In the genomic region with DNA sequence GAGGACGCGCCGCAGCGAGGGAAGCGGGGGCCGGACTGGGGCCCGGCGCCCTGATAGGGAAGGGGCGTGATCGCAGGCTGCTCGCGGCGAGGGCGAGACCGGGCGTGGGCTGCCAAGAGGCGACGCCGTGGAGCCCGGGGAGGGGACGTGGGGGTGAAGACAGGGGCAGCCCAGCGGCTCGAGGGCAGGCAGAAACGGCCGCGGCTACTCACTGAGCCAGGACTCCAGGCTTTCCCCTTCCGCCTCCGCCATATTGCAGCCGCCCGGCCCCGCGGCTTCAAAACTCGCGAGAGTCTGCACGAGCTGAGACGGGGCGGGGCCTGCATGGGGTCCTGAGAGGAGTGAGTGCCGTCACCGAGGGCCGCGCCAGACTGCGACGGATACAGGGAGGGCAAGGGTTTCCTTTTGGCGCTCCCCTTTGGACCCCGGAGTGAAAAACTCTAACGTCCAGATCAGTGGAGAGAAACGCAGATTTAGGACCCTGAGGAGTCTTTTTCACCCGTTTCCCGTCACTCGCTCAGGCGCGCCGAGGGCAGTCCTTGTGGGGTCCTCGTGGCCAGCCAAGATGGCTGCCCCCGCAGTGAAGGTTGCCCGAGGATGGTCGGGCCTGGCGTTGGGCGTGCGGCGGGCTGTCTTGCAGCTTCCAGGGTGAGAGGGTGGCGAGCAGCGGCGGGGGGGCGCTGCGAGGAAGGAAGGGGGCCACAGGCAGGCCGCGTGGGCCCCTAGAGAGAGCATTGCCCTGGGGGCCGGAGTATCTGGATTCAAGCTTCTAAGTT, we compare ENCODE assay signal across 1 cellular context.
A peak's percentile ranks its signal among the peaks of the same experiment; 100 is the strongest.
TF ChIP-seq lines count a peak whose summit lies in the region.

A gene with protein sequence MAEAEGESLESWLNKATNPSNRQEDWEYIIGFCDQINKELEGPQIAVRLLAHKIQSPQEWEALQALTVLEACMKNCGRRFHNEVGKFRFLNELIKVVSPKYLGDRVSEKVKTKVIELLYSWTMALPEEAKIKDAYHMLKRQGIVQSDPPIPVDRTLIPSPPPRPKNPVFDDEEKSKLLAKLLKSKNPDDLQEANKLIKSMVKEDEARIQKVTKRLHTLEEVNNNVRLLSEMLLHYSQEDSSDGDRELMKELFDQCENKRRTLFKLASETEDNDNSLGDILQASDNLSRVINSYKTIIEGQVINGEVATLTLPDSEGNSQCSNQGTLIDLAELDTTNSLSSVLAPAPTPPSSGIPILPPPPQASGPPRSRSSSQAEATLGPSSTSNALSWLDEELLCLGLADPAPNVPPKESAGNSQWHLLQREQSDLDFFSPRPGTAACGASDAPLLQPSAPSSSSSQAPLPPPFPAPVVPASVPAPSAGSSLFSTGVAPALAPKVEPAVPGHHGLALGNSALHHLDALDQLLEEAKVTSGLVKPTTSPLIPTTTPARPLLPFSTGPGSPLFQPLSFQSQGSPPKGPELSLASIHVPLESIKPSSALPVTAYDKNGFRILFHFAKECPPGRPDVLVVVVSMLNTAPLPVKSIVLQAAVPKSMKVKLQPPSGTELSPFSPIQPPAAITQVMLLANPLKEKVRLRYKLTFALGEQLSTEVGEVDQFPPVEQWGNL (minus strand): TSS at position 271 of the 776 bp plus-strand sequence. CDS start 19 bp downstream, at position 252.
MRPS7 (plus strand) TSS at position 544 of the 776 bp plus-strand sequence; CDS start at position 566, 22 bp downstream.

TF ChIP-seq in K562, 482 proteins besides CTCF, POLR2A, EP300 and RAD21 (continued from another document and continues in another):
- TF ChIP-seq ATF1 (CRISPR knock-in tag; IDR thresholded peaks at IDR 0.05) = 0 out of 2 replicates have a peak, but pooled peaks have one; percentile 54
- peak; percentile 92 for TF ChIP-seq ATF1 (tag; IDR thresholded peaks at IDR 0.05)
- TF ChIP-seq, protein P1, sequence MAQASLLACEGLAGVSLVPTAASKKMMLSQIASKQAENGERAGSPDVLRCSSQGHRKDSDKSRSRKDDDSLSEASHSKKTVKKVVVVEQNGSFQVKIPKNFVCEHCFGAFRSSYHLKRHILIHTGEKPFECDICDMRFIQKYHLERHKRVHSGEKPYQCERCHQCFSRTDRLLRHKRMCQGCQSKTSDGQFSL (CRISPR knock-in tag; IDR thresholded peaks at IDR 0.05) = peak; percentile 81
- TF ChIP-seq, protein P1 (tag; IDR thresholded peaks at IDR 0.05) = no peak
- peak; percentile 96 for TF ChIP-seq NFE2 (IDR thresholded peaks at IDR 0.05; ENCODE audit: low read depth)
- TF ChIP-seq TAL1 (IDR thresholded peaks at IDR 0.05) = peak; percentile 48; the same call in 1 of the 2 replicates
- TF ChIP-seq TFAM (CRISPR knock-in tag; conservative IDR thresholded peaks at IDR 0.05) = no peak
- TF ChIP-seq RBM22 (IDR thresholded peaks at IDR 0.05; ENCODE audit: low read depth, low read length, poor library complexity, severe bottlenecking) = no peak
- TF ChIP-seq ZNF668 (CRISPR knock-in tag; IDR thresholded peaks at IDR 0.05) = no peak
- peak; percentile 64 for TF ChIP-seq HDAC2 (IDR thresholded peaks at IDR 0.05)
- TF ChIP-seq PML (IDR thresholded peaks at IDR 0.05; ENCODE audit: low read length) = peak; percentile 57; the same call in 1 of the 2 replicates
- TF ChIP-seq PHF8 (IDR thresholded peaks at IDR 0.05; ENCODE audit: borderline replicate concordance, low read length) = peak; percentile 87
- TF ChIP-seq MBD1 (CRISPR knock-in tag; IDR thresholded peaks at IDR 0.05) = no peak
- peak; percentile 45; the same call in 1 of the 2 replicates for TF ChIP-seq ZNF143 (CRISPR knock-in tag; IDR thresholded peaks at IDR 0.05)
- no peak for TF ChIP-seq SAFB2 (IDR thresholded peaks at IDR 0.05; ENCODE audit: borderline replicate concordance, low read depth, low read length, severe bottlenecking)
- no peak for TF ChIP-seq BDP1 (IDR thresholded peaks at IDR 0.05; ENCODE audit: insufficient read depth, insufficient read length)
- TF ChIP-seq, protein P2, sequence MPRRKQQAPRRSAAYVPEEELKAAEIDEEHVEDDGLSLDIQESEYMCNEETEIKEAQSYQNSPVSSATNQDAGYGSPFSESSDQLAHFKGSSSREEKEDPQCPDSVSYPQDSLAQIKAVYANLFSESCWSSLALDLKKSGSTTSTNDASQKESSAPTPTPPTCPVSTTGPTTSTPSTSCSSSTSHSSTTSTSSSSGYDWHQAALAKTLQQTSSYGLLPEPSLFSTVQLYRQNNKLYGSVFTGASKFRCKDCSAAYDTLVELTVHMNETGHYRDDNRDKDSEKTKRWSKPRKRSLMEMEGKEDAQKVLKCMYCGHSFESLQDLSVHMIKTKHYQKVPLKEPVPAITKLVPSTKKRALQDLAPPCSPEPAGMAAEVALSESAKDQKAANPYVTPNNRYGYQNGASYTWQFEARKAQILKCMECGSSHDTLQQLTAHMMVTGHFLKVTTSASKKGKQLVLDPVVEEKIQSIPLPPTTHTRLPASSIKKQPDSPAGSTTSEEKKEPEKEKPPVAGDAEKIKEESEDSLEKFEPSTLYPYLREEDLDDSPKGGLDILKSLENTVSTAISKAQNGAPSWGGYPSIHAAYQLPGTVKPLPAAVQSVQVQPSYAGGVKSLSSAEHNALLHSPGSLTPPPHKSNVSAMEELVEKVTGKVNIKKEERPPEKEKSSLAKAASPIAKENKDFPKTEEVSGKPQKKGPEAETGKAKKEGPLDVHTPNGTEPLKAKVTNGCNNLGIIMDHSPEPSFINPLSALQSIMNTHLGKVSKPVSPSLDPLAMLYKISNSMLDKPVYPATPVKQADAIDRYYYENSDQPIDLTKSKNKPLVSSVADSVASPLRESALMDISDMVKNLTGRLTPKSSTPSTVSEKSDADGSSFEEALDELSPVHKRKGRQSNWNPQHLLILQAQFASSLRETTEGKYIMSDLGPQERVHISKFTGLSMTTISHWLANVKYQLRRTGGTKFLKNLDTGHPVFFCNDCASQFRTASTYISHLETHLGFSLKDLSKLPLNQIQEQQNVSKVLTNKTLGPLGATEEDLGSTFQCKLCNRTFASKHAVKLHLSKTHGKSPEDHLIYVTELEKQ (CRISPR knock-in tag; IDR thresholded peaks at IDR 0.05) = peak; percentile 58; the same call in 1 of the 2 replicates
- peak; percentile 52; the same call in 1 of the 2 replicates for TF ChIP-seq ZNF707 (CRISPR knock-in tag; conservative IDR thresholded peaks at IDR 0.05)
- TF ChIP-seq TBP (optimal IDR thresholded peaks at IDR 0.05; ENCODE audit: low read depth, low read length) = peak; percentile 87
- TF ChIP-seq FOXA1 (IDR thresholded peaks at IDR 0.05; ENCODE audit: borderline replicate concordance) = no peak
- TF ChIP-seq, protein P3, sequence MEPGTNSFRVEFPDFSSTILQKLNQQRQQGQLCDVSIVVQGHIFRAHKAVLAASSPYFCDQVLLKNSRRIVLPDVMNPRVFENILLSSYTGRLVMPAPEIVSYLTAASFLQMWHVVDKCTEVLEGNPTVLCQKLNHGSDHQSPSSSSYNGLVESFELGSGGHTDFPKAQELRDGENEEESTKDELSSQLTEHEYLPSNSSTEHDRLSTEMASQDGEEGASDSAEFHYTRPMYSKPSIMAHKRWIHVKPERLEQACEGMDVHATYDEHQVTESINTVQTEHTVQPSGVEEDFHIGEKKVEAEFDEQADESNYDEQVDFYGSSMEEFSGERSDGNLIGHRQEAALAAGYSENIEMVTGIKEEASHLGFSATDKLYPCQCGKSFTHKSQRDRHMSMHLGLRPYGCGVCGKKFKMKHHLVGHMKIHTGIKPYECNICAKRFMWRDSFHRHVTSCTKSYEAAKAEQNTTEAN (CRISPR knock-in tag; IDR thresholded peaks at IDR 0.05) = no peak
- peak; percentile 42; the same call in 1 of the 2 replicates for TF ChIP-seq ZBTB12 (CRISPR knock-in tag; IDR thresholded peaks at IDR 0.05)
- no peak for TF ChIP-seq ZNF217 (CRISPR knock-in tag; IDR thresholded peaks at IDR 0.05)
- no peak for TF ChIP-seq STAG1 (CRISPR knock-in tag; IDR thresholded peaks at IDR 0.05; ENCODE audit: borderline replicate concordance)
- no peak for TF ChIP-seq ZNF354B (CRISPR knock-in tag; IDR thresholded peaks at IDR 0.05)
- TF ChIP-seq RBM15 (IDR thresholded peaks at IDR 0.05; ENCODE audit: insufficient read depth, low read length) = no peak
- TF ChIP-seq, protein P4, sequence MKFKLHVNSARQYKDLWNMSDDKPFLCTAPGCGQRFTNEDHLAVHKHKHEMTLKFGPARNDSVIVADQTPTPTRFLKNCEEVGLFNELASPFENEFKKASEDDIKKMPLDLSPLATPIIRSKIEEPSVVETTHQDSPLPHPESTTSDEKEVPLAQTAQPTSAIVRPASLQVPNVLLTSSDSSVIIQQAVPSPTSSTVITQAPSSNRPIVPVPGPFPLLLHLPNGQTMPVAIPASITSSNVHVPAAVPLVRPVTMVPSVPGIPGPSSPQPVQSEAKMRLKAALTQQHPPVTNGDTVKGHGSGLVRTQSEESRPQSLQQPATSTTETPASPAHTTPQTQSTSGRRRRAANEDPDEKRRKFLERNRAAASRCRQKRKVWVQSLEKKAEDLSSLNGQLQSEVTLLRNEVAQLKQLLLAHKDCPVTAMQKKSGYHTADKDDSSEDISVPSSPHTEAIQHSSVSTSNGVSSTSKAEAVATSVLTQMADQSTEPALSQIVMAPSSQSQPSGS (CRISPR knock-in tag; IDR thresholded peaks at IDR 0.05) = peak; percentile 37; the same call in 1 of the 2 replicates
- TF ChIP-seq NR1H2 (CRISPR knock-in tag; IDR thresholded peaks at IDR 0.05) = no peak
- no peak for TF ChIP-seq SPI1 (IDR thresholded peaks at IDR 0.05; ENCODE audit: borderline replicate concordance, low read depth, low read length)
- TF ChIP-seq, protein P5, sequence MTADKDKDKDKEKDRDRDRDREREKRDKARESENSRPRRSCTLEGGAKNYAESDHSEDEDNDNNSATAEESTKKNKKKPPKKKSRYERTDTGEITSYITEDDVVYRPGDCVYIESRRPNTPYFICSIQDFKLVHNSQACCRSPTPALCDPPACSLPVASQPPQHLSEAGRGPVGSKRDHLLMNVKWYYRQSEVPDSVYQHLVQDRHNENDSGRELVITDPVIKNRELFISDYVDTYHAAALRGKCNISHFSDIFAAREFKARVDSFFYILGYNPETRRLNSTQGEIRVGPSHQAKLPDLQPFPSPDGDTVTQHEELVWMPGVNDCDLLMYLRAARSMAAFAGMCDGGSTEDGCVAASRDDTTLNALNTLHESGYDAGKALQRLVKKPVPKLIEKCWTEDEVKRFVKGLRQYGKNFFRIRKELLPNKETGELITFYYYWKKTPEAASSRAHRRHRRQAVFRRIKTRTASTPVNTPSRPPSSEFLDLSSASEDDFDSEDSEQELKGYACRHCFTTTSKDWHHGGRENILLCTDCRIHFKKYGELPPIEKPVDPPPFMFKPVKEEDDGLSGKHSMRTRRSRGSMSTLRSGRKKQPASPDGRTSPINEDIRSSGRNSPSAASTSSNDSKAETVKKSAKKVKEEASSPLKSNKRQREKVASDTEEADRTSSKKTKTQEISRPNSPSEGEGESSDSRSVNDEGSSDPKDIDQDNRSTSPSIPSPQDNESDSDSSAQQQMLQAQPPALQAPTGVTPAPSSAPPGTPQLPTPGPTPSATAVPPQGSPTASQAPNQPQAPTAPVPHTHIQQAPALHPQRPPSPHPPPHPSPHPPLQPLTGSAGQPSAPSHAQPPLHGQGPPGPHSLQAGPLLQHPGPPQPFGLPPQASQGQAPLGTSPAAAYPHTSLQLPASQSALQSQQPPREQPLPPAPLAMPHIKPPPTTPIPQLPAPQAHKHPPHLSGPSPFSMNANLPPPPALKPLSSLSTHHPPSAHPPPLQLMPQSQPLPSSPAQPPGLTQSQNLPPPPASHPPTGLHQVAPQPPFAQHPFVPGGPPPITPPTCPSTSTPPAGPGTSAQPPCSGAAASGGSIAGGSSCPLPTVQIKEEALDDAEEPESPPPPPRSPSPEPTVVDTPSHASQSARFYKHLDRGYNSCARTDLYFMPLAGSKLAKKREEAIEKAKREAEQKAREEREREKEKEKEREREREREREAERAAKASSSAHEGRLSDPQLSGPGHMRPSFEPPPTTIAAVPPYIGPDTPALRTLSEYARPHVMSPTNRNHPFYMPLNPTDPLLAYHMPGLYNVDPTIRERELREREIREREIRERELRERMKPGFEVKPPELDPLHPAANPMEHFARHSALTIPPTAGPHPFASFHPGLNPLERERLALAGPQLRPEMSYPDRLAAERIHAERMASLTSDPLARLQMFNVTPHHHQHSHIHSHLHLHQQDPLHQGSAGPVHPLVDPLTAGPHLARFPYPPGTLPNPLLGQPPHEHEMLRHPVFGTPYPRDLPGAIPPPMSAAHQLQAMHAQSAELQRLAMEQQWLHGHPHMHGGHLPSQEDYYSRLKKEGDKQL (CRISPR knock-in tag; IDR thresholded peaks at IDR 0.05; ENCODE audit: borderline replicate concordance) = no peak
- TF ChIP-seq MCM3 (IDR thresholded peaks at IDR 0.05) = no peak
- TF ChIP-seq TEAD4 (IDR thresholded peaks at IDR 0.05; ENCODE audit: low read length) = no peak
- TF ChIP-seq TEAD4 (CRISPR knock-in tag; IDR thresholded peaks at IDR 0.05; ENCODE audit: borderline replicate concordance) = no peak
- peak; percentile 81 for TF ChIP-seq MXD1 (CRISPR knock-in tag; IDR thresholded peaks at IDR 0.05; ENCODE audit: borderline replicate concordance, poor library complexity, severe bottlenecking)
- no peak for TF ChIP-seq SMARCA5 (IDR thresholded peaks at IDR 0.05)
- TF ChIP-seq ZNF133 (CRISPR knock-in tag; IDR thresholded peaks at IDR 0.05) = no peak
- no peak for TF ChIP-seq HNRNPH1 (optimal IDR thresholded peaks at IDR 0.05; ENCODE audit: low read depth, low read length)
- TF ChIP-seq RNF2 (IDR thresholded peaks at IDR 0.05) = no peak
- TF ChIP-seq ZNF140 (CRISPR knock-in tag; IDR thresholded peaks at IDR 0.05) = no peak
- TF ChIP-seq MED1 (CRISPR knock-in tag; IDR thresholded peaks at IDR 0.05; ENCODE audit: borderline replicate concordance) = no peak
- TF ChIP-seq FOXJ3 (CRISPR knock-in tag; IDR thresholded peaks at IDR 0.05) = no peak
